11 cellular contexts compared by ENCODE assay signal in genomic region chr10:2791774-2792443, GRCh38.
DNase-seq lines count a peak whose midpoint lies in the region; ATAC-seq and TF ChIP-seq lines count a peak whose summit lies in the region.
"Had no signal": no experiment of that assay in that cellular context is flagged by ENCODE, and none has a peak within 500 bp of the region (broad histone marks: within the 10 kb centered on the region; RNA-seq: fewer than 3 reads in every experiment).

No MANE protein-coding gene starts in this region.

- ATAC-seq in GM21447 (IDR thresholded peaks at IDR 0.05; ENCODE audit: unreplicated experiment) (peak; percentile 76), HG03378 (IDR thresholded peaks at IDR 0.05; ENCODE audit: unreplicated experiment) (peak; percentile 96), natural killer cell (peak in 2 of 3 donors; percentile 53 to 70), left lobe of liver (no peak)
- ATAC-seq: body of pancreas had no signal

- peak overlapping the region; percentile 2 for H3K4me3 Mint-ChIP-seq in activated CD4-positive, alpha-beta T cell treated with anti-CD3 and anti-CD28 coated beads, Interleukin-2, amount 10 ng/mL, durations not matched to agents 7 days and 5 days
- H3K4me3 Mint-ChIP-seq in natural killer cell = peak overlapping the region; percentile 41

- peaks cover 13% of the 10 kb centered on the region for H3K4me1 Mint-ChIP-seq in activated CD4-positive, alpha-beta T cell treated with anti-CD3 and anti-CD28 coated beads, Interleukin-2, amount 10 ng/mL, durations not matched to agents 7 days and 5 days
- H3K4me1 Mint-ChIP-seq in natural killer cell = peaks cover 18 to 19% of the 10 kb centered on the region in 2 donors

- intact Hi-C loops in natural killer cell (cut with micrococcal nuclease) = no loop called here

- peaks cover 18% of the 10 kb centered on the region for H3K27me3 Mint-ChIP-seq in activated CD4-positive, alpha-beta T cell treated with anti-CD3 and anti-CD28 coated beads, Interleukin-2, amount 10 ng/mL, durations not matched to agents 7 days and 5 days
- peaks cover 0 to 7% of the 10 kb centered on the region in 2 donors for H3K27me3 Mint-ChIP-seq in natural killer cell (ENCODE audit: low read depth in 2 of 2)

- POLR2A ChIA-PET in activated CD4-positive, alpha-beta T cell treated with anti-CD3 and anti-CD28 coated beads, Interleukin-2, amount 10 ng/mL, durations not matched to agents 7 days and 5 days (lab: Charles Lee) = no interaction called here

- TF ChIP-seq CTCF in natural killer cell (IDR thresholded peaks at IDR 0.05) = no peak

- H3K9me3 Mint-ChIP-seq in activated CD4-positive, alpha-beta T cell treated with anti-CD3 and anti-CD28 coated beads, Interleukin-2, amount 10 ng/mL, durations not matched to agents 7 days and 5 days = peaks cover 3% of the 10 kb centered on the region
- H3K9me3 Mint-ChIP-seq in natural killer cell = peaks cover 6% of the 10 kb centered on the region in 2 donors

- CTCF ChIA-PET in activated CD4-positive, alpha-beta T cell treated with anti-CD3 and anti-CD28 coated beads, Interleukin-2, amount 10 ng/mL, durations not matched to agents 7 days and 5 days (lab: Charles Lee) = no interaction called here

- no peak overlapping the region for H3K27ac Mint-ChIP-seq in activated CD4-positive, alpha-beta T cell treated with anti-CD3 and anti-CD28 coated beads, Interleukin-2, amount 10 ng/mL, durations not matched to agents 7 days and 5 days
- no peak overlapping the region for H3K27ac Mint-ChIP-seq in natural killer cell

- H3K36me3 Mint-ChIP-seq in activated CD4-positive, alpha-beta T cell treated with anti-CD3 and anti-CD28 coated beads, Interleukin-2, amount 10 ng/mL, durations not matched to agents 7 days and 5 days (ENCODE audit: low read depth) = no peaks in the 10 kb centered on the region
- peaks cover 7% of the 10 kb centered on the region for H3K36me3 Mint-ChIP-seq in natural killer cell

- DNase-seq in activated CD4-positive, alpha-beta T cell treated with anti-CD3 and anti-CD28 coated beads, Interleukin-2, amount 10 ng/mL, durations not matched to agents 7 days and 5 days = peak; percentile 46
- DNase-seq in activated CD4-positive, alpha-beta T cell treated with anti-CD3 and anti-CD28 coated beads, Interleukin-2, amount 50 U/mL, for 4 hours = no peak
- DNase-seq in natural killer cell (no peak), left lobe of liver (ENCODE audit: low spot score) (no peak), NCI-H2029 (lab: John Stamatoyannopoulos, UW) (no peak), D341Med (ENCODE audit: low spot score) (no peak)
- DNase-seq: body of pancreas, NCI-H1092, uterus had no signal
